In the genomic region with DNA sequence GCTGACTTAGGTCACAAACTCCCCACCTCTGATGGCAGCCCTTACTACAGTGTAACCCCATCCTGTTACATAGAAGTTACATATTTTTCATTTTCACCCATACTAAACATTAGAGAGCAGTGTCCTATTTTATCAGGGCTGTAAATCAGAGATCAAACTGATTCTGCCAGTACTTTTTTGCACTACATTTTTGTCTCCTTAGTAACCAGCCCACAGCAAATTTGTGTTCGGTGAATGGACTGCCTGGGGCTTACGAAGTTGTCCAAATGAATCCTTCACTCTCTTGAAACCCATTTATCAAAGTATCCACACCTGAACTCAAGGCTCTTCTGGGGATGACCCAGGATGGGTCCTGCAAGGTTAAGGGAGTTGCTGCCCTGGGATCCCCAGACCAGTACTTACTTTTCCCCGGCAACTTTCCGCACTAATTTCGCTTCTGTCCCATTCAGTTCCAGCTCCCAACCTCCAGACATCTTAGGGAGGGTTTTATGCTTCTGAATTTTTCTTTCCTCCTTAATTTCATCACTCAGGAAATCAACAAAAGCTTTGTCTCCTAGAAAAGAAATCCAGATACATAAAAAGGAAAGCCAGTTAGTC, we compare ENCODE assay signal across 8 cellular contexts. TPM values are rescaled to one million over a fixed set of nuclear protein-coding genes. Genes with fewer than 3 reads are reported as not detected.
A peak's percentile ranks its signal among the peaks of the same experiment; 100 is the strongest.
DNase-seq lines count a peak whose midpoint lies in the region; ATAC-seq and TF ChIP-seq lines count a peak whose summit lies in the region.

No MANE protein-coding gene starts in this region.

- WGBS in esophagus, 2 donors, result 38 to 41% methylated on average over 5 of the region's 5 CpGs
- 37% methylated on average over 5 of the region's 5 CpGs for WGBS in prostate gland

- TF ChIP-seq POLR2A in prostate gland (IDR thresholded peaks at IDR 0.05), result no peak

- intact Hi-C loops in prostate gland (cut with DNase I), result loop anchor here (5.0 kb wide), 1 partner anchor 191 kb away; no protein-coding TSS in a partner anchor

- H3K27ac ChIP-seq in RWPE1, result no peak overlapping the region
- no peak overlapping the region for H3K27ac ChIP-seq in esophagus (ENCODE audit: low read depth in 2 of 2, low read length in 1 of 2)
- H3K27ac ChIP-seq in prostate gland, result no peak overlapping the region

- CTCF ChIA-PET in RWPE1 (lab: Yijun Ruan, JAX), result interaction anchor here (0.6 to 2.8 kb wide), 5 partner anchors 12 to 30 kb away, joined by 3 to 17 read pairs (median 3); partner anchors contain the start of gene NUP88

- H3K36me3 ChIP-seq in esophagus (ENCODE audit: control insufficient read depth in 2 of 2, insufficient read depth in 2 of 2, low read length in 1 of 2) (peaks cover 8 to 21% of the 10 kb centered on the region in 2 donors), prostate gland (peaks cover 4 to 6% of the 10 kb centered on the region in 2 donors)

- H3K4me1 ChIP-seq in esophagus (ENCODE audit: control insufficient read depth in 2 of 2, insufficient read depth in 2 of 2, low read length in 1 of 2) (no peaks in the 10 kb centered on the region), prostate gland (replicated peaks) (peaks cover 9% of the 10 kb centered on the region)

- no peaks in the 10 kb centered on the region for H3K9me3 ChIP-seq in esophagus (ENCODE audit: control insufficient read depth in 2 of 2, insufficient read depth in 1 of 2, low read depth in 1 of 2, low read length in 1 of 2)
- no peaks in the 10 kb centered on the region for H3K9me3 ChIP-seq in prostate gland

- DNase-seq in ELR (ENCODE audit: low read depth) (peak; percentile 89), RWPE1 (ENCODE audit: low spot score) (peak; percentile 55), prostate gland (ENCODE audit: low spot score) (no peak), Kasumi-1 (lab: John Stamatoyannopoulos, UW) (no peak)
- no peak for DNase-seq in stimulated activated CD4-positive, alpha-beta T cell treated with anti-CD3 and anti-CD28 coated beads, Interleukin-2, amount 100 ng/mL, for 48 hours

- ATAC-seq in HG03432 (IDR thresholded peaks at IDR 0.05; ENCODE audit: unreplicated experiment) (no peak), HG02678 (IDR thresholded peaks at IDR 0.05; ENCODE audit: unreplicated experiment) (no peak)

- H3K27me3 ChIP-seq in esophagus (ENCODE audit: control insufficient read depth in 1 of 2, insufficient read depth in 2 of 2, low read length in 2 of 2) (no peaks in the 10 kb centered on the region), prostate gland (replicated peaks; ENCODE audit: insufficient read depth) (no peaks in the 10 kb centered on the region)

- TF ChIP-seq CTCF in RWPE1 (conservative IDR thresholded peaks at IDR 0.05; ENCODE audit: low read depth) (no peak), prostate gland (IDR thresholded peaks at IDR 0.05) (no peak)

- POLR2A ChIA-PET in RWPE1 (lab: Yijun Ruan, JAX; ENCODE audit: low non-redundant PET), result no interaction called here

- H3K4me3 ChIP-seq in esophagus (ENCODE audit: low read depth in 1 of 2, low read length in 2 of 2) (peak overlapping the region; percentile 25 to 82), prostate gland (peak overlapping the region; percentile 80 to 92)

RNA-seq across cellular contexts. Expression of gene C1QBP, which starts 1.1 kb away (rescaled TPM):
- polyA plus RNA-seq in esophagus, result 100 to 1,000 TPM; 118 to 204 TPM
- 100 to 1,000 TPM; 140 to 146 TPM for total RNA-seq in prostate gland

RNA-seq across cellular contexts. Expression of gene RPAIN, which starts 17.8 kb away (rescaled TPM):
- 10 to 100 TPM; 22.1 to 23.9 TPM for polyA plus RNA-seq in esophagus
- 10 to 100 TPM; 39.2 to 51.1 TPM for total RNA-seq in prostate gland

RNA-seq across cellular contexts. Expression of gene NUP88, which starts 18.4 kb away (rescaled TPM):
- polyA plus RNA-seq in esophagus, result 10 to 100 TPM; 55.3 to 65.7 TPM
- total RNA-seq in prostate gland, result 100 to 1,000 TPM in 1 of 2 donors, 10 to 100 TPM in 1; 64.8 to 105 TPM

RNA-seq across cellular contexts. Expression of gene DHX33, which starts 31.0 kb away (rescaled TPM):
- polyA plus RNA-seq in esophagus, result 1 to 10 TPM; 5.0 to 5.2 TPM
- total RNA-seq in prostate gland, result 10 to 100 TPM; 11.9 to 13.2 TPM

RNA-seq across cellular contexts. Expression of gene DERL2, which starts 48.2 kb away (rescaled TPM):
- 10 to 100 TPM; 40.1 to 53.8 TPM for polyA plus RNA-seq in esophagus
- 10 to 100 TPM; 37.9 to 47.3 TPM for total RNA-seq in prostate gland

Comparison
In these comparisons a context has a peak if more than half of its experiments do, and no peak if none do; other contexts are left out.
1. DNase-seq: peak in ELR (single experiment) and RWPE1 (single experiment); none in prostate gland (single experiment), stimulated activated CD4-positive, alpha-beta T cell treated with anti-CD3 and anti-CD28 coated beads, Interleukin-2, amount 100 ng/mL, for 48 hours (0 of 2) and Kasumi-1 (0 of 2).